23 cellular contexts compared by ENCODE assay signal in the genomic region with DNA sequence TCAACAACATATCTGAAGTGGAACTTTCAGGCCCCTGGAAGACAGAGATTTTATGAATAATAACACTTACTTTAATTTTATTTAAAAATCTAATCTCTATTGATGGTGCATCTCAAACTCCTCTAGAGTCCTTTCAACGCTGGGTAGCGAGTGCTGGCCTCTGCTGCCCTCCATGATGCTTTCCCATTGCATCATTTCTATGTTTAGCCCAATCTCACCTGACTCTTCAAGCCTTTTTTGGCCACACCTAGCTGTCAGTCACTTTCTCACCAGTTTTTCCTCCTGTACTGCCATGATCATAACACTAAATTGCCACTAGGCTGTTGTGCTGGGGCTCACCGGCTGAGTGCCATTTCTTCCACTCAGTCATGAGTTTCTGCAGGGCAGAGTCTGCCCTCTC.
DNase-seq lines count a peak whose midpoint lies in the region; ATAC-seq, FAIRE-seq and TF ChIP-seq lines count a peak whose summit lies in the region.
"Had no signal": no experiment of that assay in that cellular context is flagged by ENCODE, and none has a peak within 500 bp of the region (broad histone marks: within the 10 kb centered on the region; RNA-seq: fewer than 3 reads in every experiment).

No MANE protein-coding gene starts in this region.

- no peak for FAIRE-seq in K562 (lab: Jason Lieb, UNC)
- no peak for FAIRE-seq in D721Med (lab: Jason Lieb, UNC)
- FAIRE-seq: A204.1, G401.6, GM12891 had no signal

- H3K36me3 Mint-ChIP-seq in natural killer cell (no peaks in the 10 kb centered on the region), progenitor cell of endocrine pancreas (ENCODE audit: insufficient read depth) (peaks cover 8% of the 10 kb centered on the region)
- H3K36me3 Mint-ChIP-seq: CD14-positive monocyte; CD4-positive, alpha-beta memory T cell; CD4-positive, CD25-positive, alpha-beta regulatory T cell; CD8-positive, alpha-beta memory T cell had no signal

- H3K27me3 Mint-ChIP-seq in natural killer cell (ENCODE audit: low read depth in 2 of 2) (peaks cover 0 to 2% of the 10 kb centered on the region in 2 donors), progenitor cell of endocrine pancreas (no peaks in the 10 kb centered on the region)
- H3K27me3 Mint-ChIP-seq: CD4-positive, CD25-positive, alpha-beta regulatory T cell had no signal

- H2AFZ ChIP-seq in K562 (ENCODE audit: low read depth, low read length): no peak overlapping the region

- H3K27ac Mint-ChIP-seq in natural killer cell (peak overlapping the region; percentile 4 to 55), progenitor cell of endocrine pancreas (no peak overlapping the region)
- H3K27ac Mint-ChIP-seq: CD14-positive monocyte; CD4-positive, alpha-beta memory T cell; CD4-positive, CD25-positive, alpha-beta regulatory T cell had no signal

- H3K4me1 ChIP-seq in heart left ventricle: peaks cover 0 to 5% (median 0%) of the 10 kb centered on the region in 12 donors
- no peaks in the 10 kb centered on the region for H3K4me1 ChIP-seq in K562 (replicated peaks in 1 of 2; ENCODE audit: control insufficient read depth in 2 of 2, insufficient read depth in 2 of 2, low read length in 2 of 2)
- no peaks in the 10 kb centered on the region for H3K4me1 ChIP-seq in esophagus muscularis mucosa
- H3K4me1 ChIP-seq: BE2C, BLaER1 had no signal

- H3K4me3 ChIP-seq in heart left ventricle: no peak overlapping the region
- H3K4me3 ChIP-seq in K562: no peak overlapping the region
- H3K4me3 ChIP-seq in esophagus muscularis mucosa: no peak overlapping the region
- H3K4me3 ChIP-seq: BLaER1 had no signal

- H3K27ac ChIP-seq in heart left ventricle: no peak overlapping the region
- H3K27ac ChIP-seq in K562 (ENCODE audit: extremely low read depth, low read depth, low read length): no peak overlapping the region
- H3K27ac ChIP-seq in esophagus muscularis mucosa (replicated peaks in 1 of 4): no peak overlapping the region
- H3K27ac ChIP-seq: BLaER1 had no signal

- in situ Hi-C loops in K562 (cut with MboI): loop anchor here (25.0 kb wide), 1 partner anchor 695 kb away; no protein-coding TSS in a partner anchor

- WGBS in heart left ventricle, 4 donors: 49 to 70% (median 67%) methylated on average over 3 of the region's 3 CpGs
- 4% methylated on average over 3 of the region's 3 CpGs for WGBS in K562 (ENCODE audit: insufficient coverage, low coverage, missing lambda C conversion rate)
- WGBS in esophagus muscularis mucosa: 90% methylated on average over 3 of the region's 3 CpGs

- ATAC-seq in heart left ventricle (peak in 3 of 4 donors; percentile 55 to 66 (median 62)), K562 (no peak), natural killer cell (peak in 1 of 3 donors; percentile 32)

- H3K9ac ChIP-seq in K562 (ENCODE audit: insufficient read depth in 1 of 2, low read depth in 2 of 2, low read length in 2 of 2): no peak overlapping the region
- H3K9ac ChIP-seq: BLaER1 had no signal

- CTCF ChIA-PET in K562 (lab: Yijun Ruan, JAX; ENCODE audit: low intra/inter-chr PET ratio): no interaction called here

- H3K36me3 ChIP-seq in heart left ventricle (no peaks in the 10 kb centered on the region), K562 (ENCODE audit: control insufficient read depth, insufficient read depth, low read length) (no peaks in the 10 kb centered on the region), esophagus muscularis mucosa (no peaks in the 10 kb centered on the region)
- H3K36me3 ChIP-seq: BE2C, BLaER1 had no signal

- TF ChIP-seq POLR2A in heart left ventricle (IDR thresholded peaks at IDR 0.05): no peak
- no peak for TF ChIP-seq POLR2A in K562 (conservative IDR thresholded peaks at IDR 0.05)
- TF ChIP-seq POLR2A in esophagus muscularis mucosa (IDR thresholded peaks at IDR 0.05; ENCODE audit: low read depth): no peak

- H3K27me3 ChIP-seq in heart left ventricle: no peaks in the 10 kb centered on the region
- peaks cover 3 to 8% of the 10 kb centered on the region in 2 experiments; a peak in 2 of 5 replicates for H3K27me3 ChIP-seq in K562 (ENCODE audit: control insufficient read depth in 2 of 2, insufficient read depth in 2 of 2, low read length in 2 of 2)
- peaks cover 0 to 20% (median 0%) of the 10 kb centered on the region in 4 donors for H3K27me3 ChIP-seq in esophagus muscularis mucosa
- H3K27me3 ChIP-seq: BLaER1 had no signal

- no peak for TF ChIP-seq RAD21 in K562 (CRISPR knock-in tag; conservative IDR thresholded peaks at IDR 0.05 in 1 of 2, IDR thresholded peaks at IDR 0.05 in 1 of 2)

- TF ChIP-seq EP300 in K562 (IDR thresholded peaks at IDR 0.05; ENCODE audit: low read length): no peak
- TF ChIP-seq EP300 in esophagus muscularis mucosa (IDR thresholded peaks at IDR 0.05): no peak

- H3K9me1 ChIP-seq in K562 (ENCODE audit: control insufficient read depth, insufficient read depth, low read length): no peaks in the 10 kb centered on the region

- H3K4me3 Mint-ChIP-seq in natural killer cell (peak overlapping the region; percentile 14), progenitor cell of endocrine pancreas (ENCODE audit: low read depth) (no peak overlapping the region)
- H3K4me3 Mint-ChIP-seq: CD14-positive monocyte; CD4-positive, alpha-beta memory T cell; CD4-positive, CD25-positive, alpha-beta regulatory T cell; CD8-positive, alpha-beta memory T cell had no signal

- H3K9me3 Mint-ChIP-seq in natural killer cell: no peaks in the 10 kb centered on the region
- no peaks in the 10 kb centered on the region for H3K9me3 Mint-ChIP-seq in progenitor cell of endocrine pancreas (ENCODE audit: low read depth)
- H3K9me3 Mint-ChIP-seq: CD14-positive monocyte; CD4-positive, alpha-beta memory T cell had no signal

- BruUV-seq in K562 (replicated peaks; lab: Mats Ljungman, UMichigan): no TSS peak

- no peak overlapping the region for H3K4me2 ChIP-seq in K562 (ENCODE audit: insufficient read depth, low read length)
- H3K4me2 ChIP-seq: BLaER1 had no signal

- H3K4me1 Mint-ChIP-seq in natural killer cell (peaks cover 19 to 22% of the 10 kb centered on the region in 2 donors), progenitor cell of endocrine pancreas (ENCODE audit: low read depth) (no peaks in the 10 kb centered on the region)
- H3K4me1 Mint-ChIP-seq: CD14-positive monocyte; CD4-positive, CD25-positive, alpha-beta regulatory T cell had no signal

- no peaks in the 10 kb centered on the region for H3K9me3 ChIP-seq in heart left ventricle
- H3K9me3 ChIP-seq in K562 (replicated peaks; ENCODE audit: control insufficient read depth, insufficient read depth, low read depth, low read length): no peaks in the 10 kb centered on the region
- H3K9me3 ChIP-seq in esophagus muscularis mucosa: no peaks in the 10 kb centered on the region
- H3K9me3 ChIP-seq: BE2C, BLaER1 had no signal

- POLR2A ChIA-PET in K562 (lab: Yijun Ruan, JAX): interaction anchor here (1.1 kb wide), 1 partner anchor 11 kb away, joined by 3 read pairs; no protein-coding TSS in a partner anchor

- DNase-seq in heart left ventricle (no peak), cardiac septum (ENCODE audit: low spot score) (no peak), K562 (ENCODE audit: extremely low read depth in 1 of 4, low spot score in 3 of 4) (no peak), esophagus muscularis mucosa (ENCODE audit: extremely low spot score) (peak; percentile 57), natural killer cell (no peak), progenitor cell of endocrine pancreas (ENCODE audit: low spot score, unreplicated experiment) (no peak), D721Med (ENCODE audit: insufficient read length, low spot score) (no peak), SW 1271 (lab: John Stamatoyannopoulos, UW) (no peak)
- DNase-seq: 8988T; ACHN; BE2C; C1 segment of cervical spinal cord; CD4-positive, alpha-beta memory T cell; CD4-positive, CD25-positive, alpha-beta regulatory T cell; CD8-positive, alpha-beta memory T cell; COR-L47; DMS79 treated with DMSO at 0.1 percent for 48 hours; GF-D8 had no signal

- no peak for TF ChIP-seq CTCF in heart left ventricle (IDR thresholded peaks at IDR 0.05)
- no peak for TF ChIP-seq CTCF in K562 (IDR thresholded peaks at IDR 0.05 in 2 of 3, conservative IDR thresholded peaks at IDR 0.05 in 1 of 3; ENCODE audit: insufficient read depth in 2 of 3, low read depth in 1 of 3, low read length in 3 of 3)
- no peak for TF ChIP-seq CTCF in esophagus muscularis mucosa (IDR thresholded peaks at IDR 0.05)
- no peak for TF ChIP-seq CTCF in natural killer cell (IDR thresholded peaks at IDR 0.05)
- no peak for TF ChIP-seq CTCF in progenitor cell of endocrine pancreas (IDR thresholded peaks at IDR 0.05; ENCODE audit: unreplicated experiment)
- no peak for TF ChIP-seq CTCF in D721Med (IDR thresholded peaks at IDR 0.05; ENCODE audit: insufficient read depth, missing control alignments)

- H3K79me2 ChIP-seq in K562 (ENCODE audit: control insufficient read depth, insufficient read depth, low read length): no peaks in the 10 kb centered on the region

- peaks cover 3% of the 10 kb centered on the region; the same call in 1 of the 2 replicates for H4K20me1 ChIP-seq in K562 (replicated peaks; ENCODE audit: control insufficient read depth, insufficient read depth, low read length)
- H4K20me1 ChIP-seq: BLaER1 had no signal

- intact Hi-C loops in heart left ventricle (cut with DNase I): no loop called here
- intact Hi-C loops in cardiac septum (cut with DNase I): no loop called here
- intact Hi-C loops in K562 (cut with micrococcal nuclease): no loop called here
- intact Hi-C loops in esophagus muscularis mucosa (cut with DNase I): no loop called here
- intact Hi-C loops in natural killer cell (cut with micrococcal nuclease): no loop called here

TF ChIP-seq in K562, 482 proteins besides CTCF, POLR2A, EP300 and RAD21:
- no peak for TF ChIP-seq TCF7L2 (IDR thresholded peaks at IDR 0.05; ENCODE audit: low read depth, low read length)
- TF ChIP-seq, protein P1, sequence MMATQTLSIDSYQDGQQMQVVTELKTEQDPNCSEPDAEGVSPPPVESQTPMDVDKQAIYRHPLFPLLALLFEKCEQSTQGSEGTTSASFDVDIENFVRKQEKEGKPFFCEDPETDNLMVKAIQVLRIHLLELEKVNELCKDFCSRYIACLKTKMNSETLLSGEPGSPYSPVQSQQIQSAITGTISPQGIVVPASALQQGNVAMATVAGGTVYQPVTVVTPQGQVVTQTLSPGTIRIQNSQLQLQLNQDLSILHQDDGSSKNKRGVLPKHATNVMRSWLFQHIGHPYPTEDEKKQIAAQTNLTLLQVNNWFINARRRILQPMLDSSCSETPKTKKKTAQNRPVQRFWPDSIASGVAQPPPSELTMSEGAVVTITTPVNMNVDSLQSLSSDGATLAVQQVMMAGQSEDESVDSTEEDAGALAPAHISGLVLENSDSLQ (IDR thresholded peaks at IDR 0.05): 0 out of 2 replicates have a peak, but pooled peaks have one; percentile 7
